Comparison of ENCODE assay signal across 29 cellular contexts in genomic region chr1:75559800-75560199, GRCh38. TPM values are rescaled to one million over a fixed set of nuclear protein-coding genes. Genes with fewer than 3 reads are reported as not detected.
"Had no signal": no experiment of that assay in that cellular context is flagged by ENCODE, and none has a peak within 500 bp of the region (broad histone marks: within the 10 kb centered on the region; RNA-seq: fewer than 3 reads in every experiment).

No MANE protein-coding gene starts in this region.

- ATAC-seq: activated CD8-positive, alpha-beta T cell treated with anti-CD3 and anti-CD28 coated beads for 36 hours; activated T-cell treated with anti-CD3 and anti-CD28 coated beads, Interleukin-2, amount 50 U/mL, for 72 hours; PC-3 had no signal

- H3K36me3 ChIP-seq: ascending aorta, breast epithelium, Peyer's patch had no signal

- H3K4me3 Mint-ChIP-seq: activated CD4-positive, alpha-beta T cell treated with anti-CD3 and anti-CD28 coated beads, Interleukin-2, amount 10 ng/mL, durations not matched to agents 24 days and 14 days; activated CD8-positive, alpha-beta T cell treated with anti-CD3 and anti-CD28 coated beads for 36 hours; activated naive CD4-positive, alpha-beta T cell treated with anti-CD3 and anti-CD28 coated beads, Interleukin-2, amount 50 U/mL, for 24 hours; activated naive CD8-positive, alpha-beta T cell treated with anti-CD3 and anti-CD28 coated beads, Interleukin-2, amount 10 ng/mL, durations not matched to agents 7 days and 5 days; activated T-cell treated with anti-CD3 and anti-CD28 coated beads, Interleukin-2, amount 50 U/mL, for 72 hours had no signal

- H3K27me3 ChIP-seq: ascending aorta, body of pancreas, breast epithelium, Peyer's patch had no signal

- H3K4me1 Mint-ChIP-seq: activated CD4-positive, alpha-beta T cell treated with anti-CD3 and anti-CD28 coated beads, Interleukin-2, amount 10 ng/mL, durations not matched to agents 24 days and 14 days; activated naive CD4-positive, alpha-beta T cell treated with anti-CD3 and anti-CD28 coated beads, Interleukin-2, amount 50 U/mL, for 24 hours; activated naive CD8-positive, alpha-beta T cell treated with anti-CD3 and anti-CD28 coated beads, Interleukin-2, amount 10 ng/mL, durations not matched to agents 7 days and 5 days had no signal

- H3K9me3 Mint-ChIP-seq: activated CD4-positive, alpha-beta T cell treated with anti-CD3 and anti-CD28 coated beads, Interleukin-2, amount 10 ng/mL, durations not matched to agents 24 days and 14 days; activated CD8-positive, alpha-beta T cell treated with anti-CD3 and anti-CD28 coated beads for 36 hours; activated naive CD4-positive, alpha-beta T cell treated with anti-CD3 and anti-CD28 coated beads, Interleukin-2, amount 50 U/mL, for 24 hours; activated naive CD8-positive, alpha-beta T cell treated with anti-CD3 and anti-CD28 coated beads, Interleukin-2, amount 10 ng/mL, durations not matched to agents 7 days and 5 days; activated T-helper 2 cell treated with anti-CD3 and anti-CD28 coated beads, Interferon-gamma antibody, Interleukin-2, Interleukin-4, amounts not matched to agents 10 μg/mL and 5 μg/mL and 100 μg/mL, durations not matched to agents 14 hours and 24 hours and 36 hours had no signal

- H3K27ac ChIP-seq: ascending aorta, breast epithelium, Peyer's patch had no signal

- DNase-seq: activated CD4-positive, alpha-beta T cell treated with anti-CD3 and anti-CD28 coated beads, Interleukin-2, amount 10 ng/mL, durations not matched to agents 24 days and 14 days; activated CD4-positive, alpha-beta T cell treated with anti-CD3 and anti-CD28 coated beads, Interleukin-2, amount 50 U/mL, for 4 hours; activated CD8-positive, alpha-beta T cell treated with anti-CD3 and anti-CD28 coated beads for 36 hours; activated gamma-delta T cell; activated naive CD4-positive, alpha-beta T cell treated with Interleukin-2 at 50 U/mL for 16 hours; activated naive CD8-positive, alpha-beta T cell treated with anti-CD3 and anti-CD28 coated beads, Interleukin-2, amount 10 ng/mL, durations not matched to agents 7 days and 5 days; activated T-cell treated with anti-CD3 and anti-CD28 coated beads, Interleukin-2, amount 50 U/mL, for 1 hour; activated T-cell treated with anti-CD3 and anti-CD28 coated beads, Interleukin-2, amount 50 U/mL, for 72 hours; amygdala; MM.1S; MV-4-11; NCI-H1092; NCI-H1436 treated with DMSO at 0.1 percent for 48 hours; NCI-H1694 treated with DMSO at 0.1 percent for 48 hours; NCI-H2029; NCI-H345; NCI-H524 treated with DMSO at 0.1 percent for 48 hours; PC-3; Peyer's patch; RPMI8226; SHP77 treated with DMSO at 0.1 percent for 48 hours; T1000 had no signal

- H3K4me3 ChIP-seq: ascending aorta, body of pancreas, breast epithelium, Peyer's patch had no signal

- H3K9me3 ChIP-seq: ascending aorta, body of pancreas, Peyer's patch had no signal

- H3K27me3 Mint-ChIP-seq: activated CD4-positive, alpha-beta T cell treated with anti-CD3 and anti-CD28 coated beads, Interleukin-2, amount 10 ng/mL, durations not matched to agents 24 days and 14 days had no signal

- H3K36me3 Mint-ChIP-seq: activated naive CD4-positive, alpha-beta T cell treated with anti-CD3 and anti-CD28 coated beads, Interleukin-2, amount 50 U/mL, for 24 hours; activated naive CD8-positive, alpha-beta T cell treated with anti-CD3 and anti-CD28 coated beads, Interleukin-2, amount 10 ng/mL, durations not matched to agents 7 days and 5 days had no signal

- H3K27ac Mint-ChIP-seq: activated CD4-positive, alpha-beta T cell treated with anti-CD3 and anti-CD28 coated beads, Interleukin-2, amount 10 ng/mL, durations not matched to agents 24 days and 14 days; activated CD8-positive, alpha-beta T cell treated with anti-CD3 and anti-CD28 coated beads for 36 hours; activated naive CD4-positive, alpha-beta T cell treated with anti-CD3 and anti-CD28 coated beads, Interleukin-2, amount 50 U/mL, for 24 hours; activated naive CD8-positive, alpha-beta T cell treated with anti-CD3 and anti-CD28 coated beads, Interleukin-2, amount 10 ng/mL, durations not matched to agents 7 days and 5 days; activated T-cell treated with anti-CD3 and anti-CD28 coated beads, Interleukin-2, amount 50 U/mL, for 72 hours; activated T-helper 2 cell treated with anti-CD3 and anti-CD28 coated beads, Interferon-gamma antibody, Interleukin-2, Interleukin-4, amounts not matched to agents 10 μg/mL and 5 μg/mL and 100 μg/mL, durations not matched to agents 14 hours and 24 hours and 36 hours had no signal

- H3K4me1 ChIP-seq: ascending aorta, body of pancreas, breast epithelium, Peyer's patch had no signal

RNA-seq across cellular contexts. Expression of gene SLC44A5, which starts 51.1 kb away (rescaled TPM):
- total RNA-seq: activated CD4-positive, alpha-beta T cell treated with anti-CD3 and anti-CD28 coated beads, Interleukin-2, amount 10 ng/mL, durations not matched to agents 24 days and 14 days; activated T-helper 2 cell treated with anti-CD3 and anti-CD28 coated beads, Interferon-gamma antibody, Interleukin-2, Interleukin-4, amounts not matched to agents 10 μg/mL and 5 μg/mL and 100 μg/mL, durations not matched to agents 14 hours and 24 hours and 36 hours; ascending aorta; PC-3; T-helper 1 cell treated with Interleukin-12 subunit alpha and Interleukin-12 subunit beta and Interleukin-4 antibody, amounts not matched to agents 30 ng/mL and 1 ng/mL, for 36 hours; T-helper 2 cell treated with Interferon-gamma antibody and Interleukin-4, amounts not matched to agents 100 ng/mL and 5 ng/mL, for 36 hours had no signal
